ENCODE assay signal across 1 cellular context in genomic region chr18:46097378-46097852, GRCh38.
TF ChIP-seq lines count a peak whose summit lies in the region.

No MANE protein-coding gene starts in this region.

TF ChIP-seq in GM12878, 131 proteins besides CTCF, POLR2A, EP300 and RAD21:
- TF ChIP-seq, protein P1, sequence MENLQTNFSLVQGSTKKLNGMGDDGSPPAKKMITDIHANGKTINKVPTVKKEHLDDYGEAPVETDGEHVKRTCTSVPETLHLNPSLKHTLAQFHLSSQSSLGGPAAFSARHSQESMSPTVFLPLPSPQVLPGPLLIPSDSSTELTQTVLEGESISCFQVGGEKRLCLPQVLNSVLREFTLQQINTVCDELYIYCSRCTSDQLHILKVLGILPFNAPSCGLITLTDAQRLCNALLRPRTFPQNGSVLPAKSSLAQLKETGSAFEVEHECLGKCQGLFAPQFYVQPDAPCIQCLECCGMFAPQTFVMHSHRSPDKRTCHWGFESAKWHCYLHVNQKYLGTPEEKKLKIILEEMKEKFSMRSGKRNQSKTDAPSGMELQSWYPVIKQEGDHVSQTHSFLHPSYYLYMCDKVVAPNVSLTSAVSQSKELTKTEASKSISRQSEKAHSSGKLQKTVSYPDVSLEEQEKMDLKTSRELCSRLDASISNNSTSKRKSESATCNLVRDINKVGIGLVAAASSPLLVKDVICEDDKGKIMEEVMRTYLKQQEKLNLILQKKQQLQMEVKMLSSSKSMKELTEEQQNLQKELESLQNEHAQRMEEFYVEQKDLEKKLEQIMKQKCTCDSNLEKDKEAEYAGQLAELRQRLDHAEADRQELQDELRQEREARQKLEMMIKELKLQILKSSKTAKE (IDR thresholded peaks at IDR 0.05; ENCODE audit: low read depth, poor library complexity, severe bottlenecking), result peak; percentile 2
- TF ChIP-seq ZNF274 (IDR thresholded peaks at IDR 0.05; ENCODE audit: insufficient read depth, insufficient read length) (no peak), BACH1 (IDR thresholded peaks at IDR 0.05; ENCODE audit: borderline replicate concordance) (no peak), CHD1 (IDR thresholded peaks at IDR 0.05; ENCODE audit: low read depth, low read length) (0 out of 2 replicates have a peak, but pooled peaks have one; percentile 58), CREM (IDR thresholded peaks at IDR 0.05; ENCODE audit: low read depth) (0 out of 2 replicates have a peak, but pooled peaks have one; percentile 34), IKZF1 (conservative IDR thresholded peaks at IDR 0.05) (0 out of 2 replicates have a peak, but pooled peaks have one; percentile 2), DPF2 (IDR thresholded peaks at IDR 0.05) (0 out of 2 replicates have a peak, but pooled peaks have one; percentile 4)
TF ChIP-seq in GM12878: peak in this region for 5.
